1 cellular context compared by ENCODE assay signal in genomic region chr15:89136818-89137772, GRCh38.
TF ChIP-seq lines count a peak whose summit lies in the region.

No MANE protein-coding gene starts in this region.

TF ChIP-seq in HepG2, 621 proteins besides CTCF, POLR2A, EP300 and RAD21 (continued from another document and continues in another):
- TF ChIP-seq ZNF382 (CRISPR knock-in tag; IDR thresholded peaks at IDR 0.05; ENCODE audit: borderline replicate concordance) = no peak
- no peak for TF ChIP-seq ZNF83 (CRISPR knock-in tag; IDR thresholded peaks at IDR 0.05; ENCODE audit: borderline replicate concordance)
- TF ChIP-seq PHF20 (CRISPR knock-in tag; IDR thresholded peaks at IDR 0.05) = no peak
- TF ChIP-seq CENPX (CRISPR knock-in tag; IDR thresholded peaks at IDR 0.05) = no peak
- 0 out of 2 replicates have a peak, but pooled peaks have one; percentile 16 for TF ChIP-seq PAX8 (CRISPR knock-in tag; IDR thresholded peaks at IDR 0.05; ENCODE audit: borderline replicate concordance)
- TF ChIP-seq ATF7-NPFF (CRISPR knock-in tag; IDR thresholded peaks at IDR 0.05; ENCODE audit: low read depth) = no peak
- TF ChIP-seq DDIT3 (CRISPR knock-in tag; IDR thresholded peaks at IDR 0.05) = no peak
- TF ChIP-seq SP4 (CRISPR knock-in tag; IDR thresholded peaks at IDR 0.05) = 0 out of 2 replicates have a peak, but pooled peaks have one; percentile 32
- TF ChIP-seq ZNF891 (CRISPR knock-in tag; IDR thresholded peaks at IDR 0.05) = no peak
- TF ChIP-seq ZNF619 (CRISPR knock-in tag; IDR thresholded peaks at IDR 0.05) = no peak
- TF ChIP-seq ARHGAP35 (CRISPR knock-in tag; IDR thresholded peaks at IDR 0.05; ENCODE audit: borderline replicate concordance) = 0 out of 2 replicates have a peak, but pooled peaks have one; percentile 26
- TF ChIP-seq TRAFD1 (CRISPR knock-in tag; IDR thresholded peaks at IDR 0.05; ENCODE audit: borderline replicate concordance) = no peak
- TF ChIP-seq, protein P1, sequence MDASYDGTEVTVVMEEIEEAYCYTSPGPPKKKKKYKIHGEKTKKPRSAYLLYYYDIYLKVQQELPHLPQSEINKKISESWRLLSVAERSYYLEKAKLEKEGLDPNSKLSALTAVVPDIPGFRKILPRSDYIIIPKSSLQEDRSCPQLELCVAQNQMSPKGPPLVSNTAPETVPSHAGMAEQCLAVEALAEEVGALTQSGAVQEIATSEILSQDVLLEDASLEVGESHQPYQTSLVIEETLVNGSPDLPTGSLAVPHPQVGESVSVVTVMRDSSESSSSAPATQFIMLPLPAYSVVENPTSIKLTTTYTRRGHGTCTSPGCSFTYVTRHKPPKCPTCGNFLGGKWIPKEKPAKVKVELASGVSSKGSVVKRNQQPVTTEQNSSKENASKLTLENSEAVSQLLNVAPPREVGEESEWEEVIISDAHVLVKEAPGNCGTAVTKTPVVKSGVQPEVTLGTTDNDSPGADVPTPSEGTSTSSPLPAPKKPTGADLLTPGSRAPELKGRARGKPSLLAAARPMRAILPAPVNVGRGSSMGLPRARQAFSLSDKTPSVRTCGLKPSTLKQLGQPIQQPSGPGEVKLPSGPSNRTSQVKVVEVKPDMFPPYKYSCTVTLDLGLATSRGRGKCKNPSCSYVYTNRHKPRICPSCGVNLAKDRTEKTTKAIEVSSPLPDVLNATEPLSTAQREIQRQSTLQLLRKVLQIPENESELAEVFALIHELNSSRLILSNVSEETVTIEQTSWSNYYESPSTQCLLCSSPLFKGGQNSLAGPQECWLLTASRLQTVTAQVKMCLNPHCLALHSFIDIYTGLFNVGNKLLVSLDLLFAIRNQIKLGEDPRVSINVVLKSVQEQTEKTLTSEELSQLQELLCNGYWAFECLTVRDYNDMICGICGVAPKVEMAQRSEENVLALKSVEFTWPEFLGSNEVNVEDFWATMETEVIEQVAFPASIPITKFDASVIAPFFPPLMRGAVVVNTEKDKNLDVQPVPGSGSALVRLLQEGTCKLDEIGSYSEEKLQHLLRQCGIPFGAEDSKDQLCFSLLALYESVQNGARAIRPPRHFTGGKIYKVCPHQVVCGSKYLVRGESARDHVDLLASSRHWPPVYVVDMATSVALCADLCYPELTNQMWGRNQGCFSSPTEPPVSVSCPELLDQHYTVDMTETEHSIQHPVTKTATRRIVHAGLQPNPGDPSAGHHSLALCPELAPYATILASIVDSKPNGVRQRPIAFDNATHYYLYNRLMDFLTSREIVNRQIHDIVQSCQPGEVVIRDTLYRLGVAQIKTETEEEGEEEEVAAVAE (CRISPR knock-in tag; IDR thresholded peaks at IDR 0.05; ENCODE audit: borderline replicate concordance) = peak; percentile 51; the same call in 1 of the 2 replicates
- TF ChIP-seq STAG1 (CRISPR knock-in tag; IDR thresholded peaks at IDR 0.05) = 0 out of 2 replicates have a peak, but pooled peaks have one; percentile 10
- TF ChIP-seq ZNF850 (CRISPR knock-in tag; conservative IDR thresholded peaks at IDR 0.05) = no peak
- TF ChIP-seq, protein P2, sequence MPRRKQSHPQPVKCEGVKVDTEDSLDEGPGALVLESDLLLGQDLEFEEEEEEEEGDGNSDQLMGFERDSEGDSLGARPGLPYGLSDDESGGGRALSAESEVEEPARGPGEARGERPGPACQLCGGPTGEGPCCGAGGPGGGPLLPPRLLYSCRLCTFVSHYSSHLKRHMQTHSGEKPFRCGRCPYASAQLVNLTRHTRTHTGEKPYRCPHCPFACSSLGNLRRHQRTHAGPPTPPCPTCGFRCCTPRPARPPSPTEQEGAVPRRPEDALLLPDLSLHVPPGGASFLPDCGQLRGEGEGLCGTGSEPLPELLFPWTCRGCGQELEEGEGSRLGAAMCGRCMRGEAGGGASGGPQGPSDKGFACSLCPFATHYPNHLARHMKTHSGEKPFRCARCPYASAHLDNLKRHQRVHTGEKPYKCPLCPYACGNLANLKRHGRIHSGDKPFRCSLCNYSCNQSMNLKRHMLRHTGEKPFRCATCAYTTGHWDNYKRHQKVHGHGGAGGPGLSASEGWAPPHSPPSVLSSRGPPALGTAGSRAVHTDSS (CRISPR knock-in tag; conservative IDR thresholded peaks at IDR 0.05) = no peak
- TF ChIP-seq ZFP36 (IDR thresholded peaks at IDR 0.05; ENCODE audit: borderline replicate concordance, low read depth, low read length, partially characterized antibody) = no peak
- no peak for TF ChIP-seq MAF1 (CRISPR knock-in tag; IDR thresholded peaks at IDR 0.05; ENCODE audit: borderline replicate concordance)
- TF ChIP-seq MTA1 (CRISPR knock-in tag; IDR thresholded peaks at IDR 0.05; ENCODE audit: borderline replicate concordance) = peak; percentile 61; the same call in 1 of the 2 replicates
- TF ChIP-seq, protein P3, sequence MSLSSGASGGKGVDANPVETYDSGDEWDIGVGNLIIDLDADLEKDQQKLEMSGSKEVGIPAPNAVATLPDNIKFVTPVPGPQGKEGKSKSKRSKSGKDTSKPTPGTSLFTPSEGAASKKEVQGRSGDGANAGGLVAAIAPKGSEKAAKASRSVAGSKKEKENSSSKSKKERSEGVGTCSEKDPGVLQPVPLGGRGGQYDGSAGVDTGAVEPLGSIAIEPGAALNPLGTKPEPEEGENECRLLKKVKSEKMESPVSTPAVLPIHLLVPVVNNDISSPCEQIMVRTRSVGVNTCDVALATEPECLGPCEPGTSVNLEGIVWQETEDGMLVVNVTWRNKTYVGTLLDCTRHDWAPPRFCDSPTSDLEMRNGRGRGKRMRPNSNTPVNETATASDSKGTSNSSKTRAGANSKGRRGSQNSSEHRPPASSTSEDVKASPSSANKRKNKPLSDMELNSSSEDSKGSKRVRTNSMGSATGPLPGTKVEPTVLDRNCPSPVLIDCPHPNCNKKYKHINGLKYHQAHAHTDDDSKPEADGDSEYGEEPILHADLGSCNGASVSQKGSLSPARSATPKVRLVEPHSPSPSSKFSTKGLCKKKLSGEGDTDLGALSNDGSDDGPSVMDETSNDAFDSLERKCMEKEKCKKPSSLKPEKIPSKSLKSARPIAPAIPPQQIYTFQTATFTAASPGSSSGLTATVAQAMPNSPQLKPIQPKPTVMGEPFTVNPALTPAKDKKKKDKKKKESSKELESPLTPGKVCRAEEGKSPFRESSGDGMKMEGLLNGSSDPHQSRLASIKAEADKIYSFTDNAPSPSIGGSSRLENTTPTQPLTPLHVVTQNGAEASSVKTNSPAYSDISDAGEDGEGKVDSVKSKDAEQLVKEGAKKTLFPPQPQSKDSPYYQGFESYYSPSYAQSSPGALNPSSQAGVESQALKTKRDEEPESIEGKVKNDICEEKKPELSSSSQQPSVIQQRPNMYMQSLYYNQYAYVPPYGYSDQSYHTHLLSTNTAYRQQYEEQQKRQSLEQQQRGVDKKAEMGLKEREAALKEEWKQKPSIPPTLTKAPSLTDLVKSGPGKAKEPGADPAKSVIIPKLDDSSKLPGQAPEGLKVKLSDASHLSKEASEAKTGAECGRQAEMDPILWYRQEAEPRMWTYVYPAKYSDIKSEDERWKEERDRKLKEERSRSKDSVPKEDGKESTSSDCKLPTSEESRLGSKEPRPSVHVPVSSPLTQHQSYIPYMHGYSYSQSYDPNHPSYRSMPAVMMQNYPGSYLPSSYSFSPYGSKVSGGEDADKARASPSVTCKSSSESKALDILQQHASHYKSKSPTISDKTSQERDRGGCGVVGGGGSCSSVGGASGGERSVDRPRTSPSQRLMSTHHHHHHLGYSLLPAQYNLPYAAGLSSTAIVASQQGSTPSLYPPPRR (CRISPR knock-in tag; IDR thresholded peaks at IDR 0.05; ENCODE audit: borderline replicate concordance) = peak; percentile 69
- TF ChIP-seq TSC22D2 (CRISPR knock-in tag; IDR thresholded peaks at IDR 0.05; ENCODE audit: borderline replicate concordance) = no peak
- no peak for TF ChIP-seq HNRNPL (IDR thresholded peaks at IDR 0.05; ENCODE audit: low read depth, low read length)
- TF ChIP-seq ZNF232 (CRISPR knock-in tag; IDR thresholded peaks at IDR 0.05; ENCODE audit: borderline replicate concordance) = no peak
- peak; percentile 89; the same call in 1 of the 2 replicates for TF ChIP-seq HMG20A (CRISPR knock-in tag; IDR thresholded peaks at IDR 0.05; ENCODE audit: borderline replicate concordance)
- no peak for TF ChIP-seq NBN (conservative IDR thresholded peaks at IDR 0.05)
- no peak for TF ChIP-seq ZNF605 (CRISPR knock-in tag; IDR thresholded peaks at IDR 0.05)
- TF ChIP-seq DPF2 (CRISPR knock-in tag; IDR thresholded peaks at IDR 0.05; ENCODE audit: borderline replicate concordance, low read depth) = peak; percentile 75
- TF ChIP-seq FOXC1 (CRISPR knock-in tag; IDR thresholded peaks at IDR 0.05; ENCODE audit: borderline replicate concordance) = no peak
- TF ChIP-seq RFX5 (IDR thresholded peaks at IDR 0.05; ENCODE audit: low read depth, low read length) = no peak; the same call in 1 of the 2 replicates
- no peak for TF ChIP-seq CENPBD1 (CRISPR knock-in tag; IDR thresholded peaks at IDR 0.05; ENCODE audit: borderline replicate concordance, low read depth)
- peak; percentile 58 for TF ChIP-seq POLR2AphosphoS5 (IDR thresholded peaks at IDR 0.05; ENCODE audit: low read depth, low read length)
- no peak for TF ChIP-seq AKNA (CRISPR knock-in tag; IDR thresholded peaks at IDR 0.05; ENCODE audit: borderline replicate concordance)
- TF ChIP-seq NFIC (IDR thresholded peaks at IDR 0.05; ENCODE audit: low read length) = peak; percentile 76; the same call in 1 of the 2 replicates
